15 cellular contexts compared by ENCODE assay signal in the genomic region with DNA sequence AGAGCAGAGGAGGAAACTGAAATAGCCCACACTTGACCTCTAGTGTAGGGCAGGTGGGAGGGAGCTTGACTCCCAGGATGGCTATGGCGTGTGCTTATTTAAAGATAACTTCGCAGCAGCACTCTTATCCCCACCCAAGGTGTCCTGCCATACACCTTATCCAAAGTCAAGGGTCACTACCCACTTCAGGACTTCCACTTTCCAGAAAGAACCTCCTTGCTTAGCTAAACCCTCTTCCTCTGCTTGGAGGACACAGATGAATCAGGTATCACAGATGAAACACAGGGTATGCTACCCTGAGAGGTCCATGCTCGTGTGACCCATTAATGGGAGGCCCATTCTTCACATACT. TPM values are rescaled to one million over a fixed set of nuclear protein-coding genes. Genes with fewer than 3 reads are reported as not detected.
DNase-seq lines count a peak whose midpoint lies in the region; ATAC-seq and TF ChIP-seq lines count a peak whose summit lies in the region.
"Had no signal": no experiment of that assay in that cellular context is flagged by ENCODE, and none has a peak within 500 bp of the region (broad histone marks: within the 10 kb centered on the region; RNA-seq: fewer than 3 reads in every experiment).

No MANE protein-coding gene starts in this region.

- intact Hi-C loops in CD14-positive monocyte (cut with micrococcal nuclease) (loop anchor here in 1 of 2 donors (5.0 kb wide), 1 partner anchor 33 kb away; no protein-coding TSS in a partner anchor), body of pancreas (cut with DNase I) (no loop called here), spleen (cut with DNase I; ENCODE audit: low total_unique reads) (no loop called here)
- intact Hi-C loops in CD8-positive, alpha-beta T cell (cut with DNase I, micrococcal nuclease) = no loop called here

- peaks cover 17 to 32% of the 10 kb centered on the region in 2 donors for H3K36me3 Mint-ChIP-seq in CD14-positive monocyte
- H3K36me3 Mint-ChIP-seq in CD8-positive, alpha-beta T cell = no peaks in the 10 kb centered on the region
- H3K36me3 Mint-ChIP-seq in CD8-positive, alpha-beta memory T cell = no peaks in the 10 kb centered on the region
- H3K36me3 Mint-ChIP-seq: activated CD4-positive, alpha-beta memory T cell treated with anti-CD3 and anti-CD28 coated beads for 36 hours had no signal

- peak overlapping the region in 1 of 2 donors; percentile 98 for H3K4me3 Mint-ChIP-seq in CD14-positive monocyte
- H3K4me3 Mint-ChIP-seq in CD8-positive, alpha-beta T cell = no peak overlapping the region
- H3K4me3 Mint-ChIP-seq in CD8-positive, alpha-beta memory T cell = no peak overlapping the region
- H3K4me3 Mint-ChIP-seq: activated CD4-positive, alpha-beta memory T cell treated with anti-CD3 and anti-CD28 coated beads for 36 hours; stimulated activated naive CD8-positive, alpha-beta T cell treated with anti-CD3 and anti-CD28 coated beads, Interleukin-15, Interleukin-2, amounts not matched to agents 100 ng/mL and 50 ng/mL, for 24 hours had no signal

- TF ChIP-seq RAD21 in liver (IDR thresholded peaks at IDR 0.05) = no peak

- CTCF ChIA-PET in CD8-positive, alpha-beta T cell (lab: Charles Lee) = no interaction called here
- CTCF ChIA-PET in CD8-positive, alpha-beta memory T cell (lab: Charles Lee) = no interaction called here

- H3K27ac ChIP-seq in body of pancreas = peak overlapping the region in 3 of 4 donors; percentile 92 to 97 (median 92)
- peak overlapping the region; percentile 25 to 93 for H3K27ac ChIP-seq in liver (ENCODE audit: low read depth in 1 of 2, low read length in 2 of 2)
- H3K27ac ChIP-seq in spleen = peak overlapping the region in 5 of 8 donors; percentile 21 to 88 (median 82)
- H3K27ac ChIP-seq in CD8-positive, alpha-beta T cell (ENCODE audit: low read depth, low read length) = no peak overlapping the region
- no peak overlapping the region for H3K27ac ChIP-seq in CD8-positive, alpha-beta memory T cell (ENCODE audit: low read depth, low read length)

- no peaks in the 10 kb centered on the region for H3K9me3 ChIP-seq in body of pancreas
- no peaks in the 10 kb centered on the region for H3K9me3 ChIP-seq in liver (ENCODE audit: control insufficient read depth in 4 of 4, low read length in 3 of 4)
- no peaks in the 10 kb centered on the region for H3K9me3 ChIP-seq in spleen
- no peaks in the 10 kb centered on the region for H3K9me3 ChIP-seq in CD8-positive, alpha-beta T cell (ENCODE audit: low read length)
- no peaks in the 10 kb centered on the region for H3K9me3 ChIP-seq in CD8-positive, alpha-beta memory T cell (ENCODE audit: low read length)

- H3K36me3 ChIP-seq in body of pancreas (replicated peaks in 1 of 2; ENCODE audit: insufficient read depth in 1 of 2, low read depth in 2 of 2) (no peaks in the 10 kb centered on the region), liver (ENCODE audit: control insufficient read depth in 4 of 4, insufficient read depth in 3 of 4, low read depth in 1 of 4, low read length in 3 of 4) (no peaks in the 10 kb centered on the region), spleen (no peaks in the 10 kb centered on the region)
- no peaks in the 10 kb centered on the region for H3K36me3 ChIP-seq in CD8-positive, alpha-beta T cell (ENCODE audit: insufficient read depth, low read length)
- H3K36me3 ChIP-seq in CD8-positive, alpha-beta memory T cell (ENCODE audit: insufficient read depth, low read length) = no peaks in the 10 kb centered on the region

- H3K27ac Mint-ChIP-seq in CD14-positive monocyte = peak overlapping the region; percentile 89 to 98 (median 96)
- H3K27ac Mint-ChIP-seq in CD8-positive, alpha-beta T cell = no peak overlapping the region
- no peak overlapping the region for H3K27ac Mint-ChIP-seq in CD8-positive, alpha-beta memory T cell
- H3K27ac Mint-ChIP-seq: activated CD4-positive, alpha-beta memory T cell treated with anti-CD3 and anti-CD28 coated beads for 36 hours; activated T-helper 2 cell treated with anti-CD3 and anti-CD28 coated beads, Interferon-gamma antibody, Interleukin-2, Interleukin-4, amounts not matched to agents 10 μg/mL and 5 μg/mL and 100 μg/mL, durations not matched to agents 14 hours and 24 hours and 36 hours; stimulated activated naive CD8-positive, alpha-beta T cell treated with anti-CD3 and anti-CD28 coated beads, Interleukin-15, Interleukin-2, amounts not matched to agents 100 ng/mL and 50 ng/mL, for 24 hours had no signal

- POLR2A ChIA-PET in CD8-positive, alpha-beta T cell (lab: Charles Lee) = no interaction called here
- POLR2A ChIA-PET in CD8-positive, alpha-beta memory T cell (lab: Charles Lee) = no interaction called here

- peaks cover 0 to 5% (median 2%) of the 10 kb centered on the region in 3 donors for H3K27me3 Mint-ChIP-seq in CD14-positive monocyte (ENCODE audit: low read depth in 3 of 3)
- H3K27me3 Mint-ChIP-seq in CD8-positive, alpha-beta T cell (ENCODE audit: low read depth) = peaks cover 27% of the 10 kb centered on the region
- H3K27me3 Mint-ChIP-seq in CD8-positive, alpha-beta memory T cell = peaks cover 22 to 31% of the 10 kb centered on the region in 2 donors

- TF ChIP-seq CTCF in CD14-positive monocyte (IDR thresholded peaks at IDR 0.05) (no peak), body of pancreas (IDR thresholded peaks at IDR 0.05) (no peak), liver (IDR thresholded peaks at IDR 0.05; ENCODE audit: low read depth, low read length, missing input control) (no peak), spleen (IDR thresholded peaks at IDR 0.05 in 8 of 11, conservative IDR thresholded peaks at IDR 0.05 in 3 of 11) (no peak)
- no peak for TF ChIP-seq CTCF in CD8-positive, alpha-beta T cell (IDR thresholded peaks at IDR 0.05)

- H3K4me1 Mint-ChIP-seq in CD14-positive monocyte = peaks cover 37% of the 10 kb centered on the region
- no peaks in the 10 kb centered on the region for H3K4me1 Mint-ChIP-seq in CD8-positive, alpha-beta T cell (ENCODE audit: low read depth)
- no peaks in the 10 kb centered on the region for H3K4me1 Mint-ChIP-seq in CD8-positive, alpha-beta memory T cell

- H3K9ac ChIP-seq in liver (ENCODE audit: low read depth in 1 of 2, low read length in 2 of 2) = no peak overlapping the region

- no peaks in the 10 kb centered on the region for H3K27me3 ChIP-seq in body of pancreas
- H3K27me3 ChIP-seq in liver (ENCODE audit: control insufficient read depth in 4 of 4, insufficient read depth in 4 of 4, low read length in 3 of 4) = no peaks in the 10 kb centered on the region
- H3K27me3 ChIP-seq in spleen (replicated peaks in 1 of 7) = peaks cover 0 to 33% (median 15%) of the 10 kb centered on the region in 7 donors
- H3K27me3 ChIP-seq in CD8-positive, alpha-beta T cell (ENCODE audit: insufficient read depth, low read length) = no peaks in the 10 kb centered on the region
- no peaks in the 10 kb centered on the region for H3K27me3 ChIP-seq in CD8-positive, alpha-beta memory T cell (ENCODE audit: insufficient read depth, low read length, poor library complexity, severe bottlenecking)

- no peaks in the 10 kb centered on the region for H3K9me3 Mint-ChIP-seq in CD14-positive monocyte
- no peaks in the 10 kb centered on the region for H3K9me3 Mint-ChIP-seq in CD8-positive, alpha-beta T cell
- peaks cover 0 to 3% (median 0%) of the 10 kb centered on the region in 5 donors for H3K9me3 Mint-ChIP-seq in CD8-positive, alpha-beta memory T cell
- H3K9me3 Mint-ChIP-seq: activated CD4-positive, alpha-beta memory T cell treated with anti-CD3 and anti-CD28 coated beads for 36 hours; activated T-helper 2 cell treated with anti-CD3 and anti-CD28 coated beads, Interferon-gamma antibody, Interleukin-2, Interleukin-4, amounts not matched to agents 10 μg/mL and 5 μg/mL and 100 μg/mL, durations not matched to agents 14 hours and 24 hours and 36 hours had no signal

- H3K4me1 ChIP-seq in body of pancreas = peaks cover 47% of the 10 kb centered on the region
- H3K4me1 ChIP-seq in liver (ENCODE audit: control insufficient read depth in 4 of 4, insufficient read depth in 4 of 4, low read length in 3 of 4) = peaks cover 5 to 33% (median 16%) of the 10 kb centered on the region in 4 donors
- peaks cover 0 to 56% (median 26%) of the 10 kb centered on the region in 6 donors for H3K4me1 ChIP-seq in spleen
- H3K4me1 ChIP-seq in CD8-positive, alpha-beta T cell (ENCODE audit: insufficient read depth, low read length) = no peaks in the 10 kb centered on the region
- H3K4me1 ChIP-seq in CD8-positive, alpha-beta memory T cell (ENCODE audit: insufficient read depth, low read length) = no peaks in the 10 kb centered on the region

- WGBS in body of pancreas, 2 donors = 76 to 94% methylated on average over 3 of the region's 3 CpGs
- 91% methylated on average over 3 of the region's 3 CpGs for WGBS in liver
- 64 to 91% (median 79%) methylated on average over 3 of the region's 3 CpGs for WGBS in spleen, 5 donors

- TF ChIP-seq POLR2A in body of pancreas (IDR thresholded peaks at IDR 0.05) = no peak
- TF ChIP-seq POLR2A in spleen (IDR thresholded peaks at IDR 0.05) = no peak

- no peak overlapping the region for H3K4me3 ChIP-seq in body of pancreas
- H3K4me3 ChIP-seq in liver (ENCODE audit: low read depth in 1 of 3, low read length in 3 of 3) = no peak overlapping the region
- no peak overlapping the region for H3K4me3 ChIP-seq in spleen
- H3K4me3 ChIP-seq in CD8-positive, alpha-beta T cell (ENCODE audit: low read depth, low read length) = no peak overlapping the region
- H3K4me3 ChIP-seq in CD8-positive, alpha-beta memory T cell (ENCODE audit: low read length) = no peak overlapping the region

- no peak for ATAC-seq in body of pancreas
- ATAC-seq in CD8-positive, alpha-beta T cell = no peak

- DNase-seq in CD14-positive monocyte (ENCODE audit: low spot score) (no peak), body of pancreas (no peak), spleen (no peak), activated gamma-delta T cell treated with Interleukin-2 at 50 U/mL for 16 hours (no peak), NCI-H146 treated with DMSO at 0.1 percent for 48 hours (lab: John Stamatoyannopoulos, UW; ENCODE audit: unreplicated experiment) (no peak)
- DNase-seq in CD8-positive, alpha-beta T cell = no peak
- no peak for DNase-seq in CD8-positive, alpha-beta memory T cell
- DNase-seq: activated CD4-positive, alpha-beta memory T cell treated with anti-CD3 and anti-CD28 coated beads for 36 hours; amniotic stem cell; cortex of kidney; NCI-H187; nucleus accumbens had no signal

TF ChIP-seq in liver, 16 proteins besides CTCF, POLR2A, EP300 and RAD21:
- no peak for TF ChIP-seq EGR1 (IDR thresholded peaks at IDR 0.05; ENCODE audit: low read depth in 2 of 2)
- no peak for TF ChIP-seq SP1 (IDR thresholded peaks at IDR 0.05)
- TF ChIP-seq FOXA1 (IDR thresholded peaks at IDR 0.05) = no peak

RNA-seq across cellular contexts. Expression of a gene that starts 2.3 kb away (rescaled TPM):
- polyA plus RNA-seq in CD14-positive monocyte (10 to 100 TPM in 1 of 2 donors, 1 to 10 TPM in 1; 5.6 to 15.4 TPM), liver (1 to 10 TPM; 3.4 to 4.9 TPM), spleen (10 to 100 TPM in 1 of 3 donors, 1 to 10 TPM in 2; 4.8 to 14.5 (median 6.2) TPM)
- total RNA-seq in body of pancreas (10 to 100 TPM; 20.4 to 34.0 TPM), liver (10 to 100 TPM in 1 of 2 donors, 1 to 10 TPM in 1; 7.7 to 16.6 TPM), spleen (100 to 1,000 TPM in 2 of 7 donors, 10 to 100 TPM in 5; 56.7 to 135 (median 93.7) TPM)
- total RNA-seq in CD8-positive, alpha-beta T cell = not detected
- total RNA-seq in CD8-positive, alpha-beta memory T cell = under 1 TPM; 0.37 to 0.49 TPM
- not detected for polyA plus RNA-seq in CD8-positive, alpha-beta memory T cell
- total RNA-seq: activated CD4-positive, alpha-beta memory T cell treated with anti-CD3 and anti-CD28 coated beads for 36 hours; activated T-helper 2 cell treated with anti-CD3 and anti-CD28 coated beads, Interferon-gamma antibody, Interleukin-2, Interleukin-4, amounts not matched to agents 10 μg/mL and 5 μg/mL and 100 μg/mL, durations not matched to agents 14 hours and 24 hours and 36 hours had no signal

Comparison
In these comparisons a context has a peak if more than half of its experiments do, and no peak if none do; other contexts are left out.
1. H3K27ac Mint-ChIP-seq: peak in CD14-positive monocyte (7 of 7); none in CD8-positive, alpha-beta T cell (single experiment) and CD8-positive, alpha-beta memory T cell (0 of 8).
2. H3K27ac ChIP-seq: peak in body of pancreas (3 of 4), liver (2 of 2) and spleen (5 of 8); none in CD8-positive, alpha-beta T cell (single experiment) and CD8-positive, alpha-beta memory T cell (single experiment).
3. RNA of a gene that starts 2.3 kb away (total RNA-seq): 56.7 to 135 TPM in spleen, 20.4 to 34.0 TPM in body of pancreas and 7.7 to 16.6 TPM in liver; 0.37 to 0.49 TPM in CD8-positive, alpha-beta memory T cell and not detected in CD8-positive, alpha-beta T cell; every median in the first group is over 4 times any median in the second.